ENCODE assay signal across 10 cellular contexts in genomic region chr5:14173419-14174234, GRCh38. TPM values are rescaled to one million over a fixed set of nuclear protein-coding genes. Genes with fewer than 3 reads are reported as not detected.
DNase-seq lines count a peak whose midpoint lies in the region; ATAC-seq and TF ChIP-seq lines count a peak whose summit lies in the region.
"Had no signal": no experiment of that assay in that cellular context is flagged by ENCODE, and none has a peak within 500 bp of the region (broad histone marks: within the 10 kb centered on the region; RNA-seq: fewer than 3 reads in every experiment).

No MANE protein-coding gene starts in this region.

- no peak for TF ChIP-seq CTCF in brain (conservative IDR thresholded peaks at IDR 0.05)
- no peak for TF ChIP-seq CTCF in neural crest cell (conservative IDR thresholded peaks at IDR 0.05)

- no peaks in the 10 kb centered on the region for H3K9me3 ChIP-seq in CD8-positive, alpha-beta memory T cell (ENCODE audit: low read length)
- H3K9me3 ChIP-seq: gastrocnemius medialis, upper lobe of left lung had no signal

- CTCF ChIA-PET in CD8-positive, alpha-beta memory T cell (lab: Charles Lee), result no interaction called here

- H3K4me1 ChIP-seq in CD8-positive, alpha-beta memory T cell (ENCODE audit: insufficient read depth, low read length), result no peaks in the 10 kb centered on the region

- no peak overlapping the region for H3K27ac ChIP-seq in CD8-positive, alpha-beta memory T cell (ENCODE audit: low read depth, low read length)
- H3K27ac ChIP-seq: gastrocnemius medialis had no signal

- H3K27me3 Mint-ChIP-seq in brain (no peaks in the 10 kb centered on the region), neural crest cell (ENCODE audit: low read depth) (no peaks in the 10 kb centered on the region)
- H3K27me3 Mint-ChIP-seq in CD8-positive, alpha-beta memory T cell, result peaks cover 0 to 24% of the 10 kb centered on the region in 2 donors

- H3K4me3 Mint-ChIP-seq in brain (peak overlapping the region in 3 of 5 experiments; percentile 17 to 43 (median 40)), neural crest cell (no peak overlapping the region)
- no peak overlapping the region for H3K4me3 Mint-ChIP-seq in CD8-positive, alpha-beta memory T cell

- peak; percentile 3 for ATAC-seq in GM18861 (IDR thresholded peaks at IDR 0.05; ENCODE audit: unreplicated experiment)
- ATAC-seq in HG02870 (IDR thresholded peaks at IDR 0.05; ENCODE audit: unreplicated experiment), result peak; percentile 2
- ATAC-seq: gastrocnemius medialis had no signal

- no peak overlapping the region for H3K4me3 ChIP-seq in CD8-positive, alpha-beta memory T cell (ENCODE audit: low read length)
- H3K4me3 ChIP-seq: gastrocnemius medialis, upper lobe of left lung had no signal

- peaks cover 81% of the 10 kb centered on the region for H3K4me1 Mint-ChIP-seq in brain
- peaks cover 64% of the 10 kb centered on the region for H3K4me1 Mint-ChIP-seq in neural crest cell
- H3K4me1 Mint-ChIP-seq in CD8-positive, alpha-beta memory T cell, result peaks cover 0 to under 1% (median 0%) of the 10 kb centered on the region in 3 donors

- H3K27ac Mint-ChIP-seq in brain (peak overlapping the region in 4 of 5 experiments; percentile 10 to 87 (median 66)), neural crest cell (ENCODE audit: unreplicated experiment) (peak overlapping the region; percentile 9)
- no peak overlapping the region for H3K27ac Mint-ChIP-seq in CD8-positive, alpha-beta memory T cell

- H3K27me3 ChIP-seq in CD8-positive, alpha-beta memory T cell (ENCODE audit: insufficient read depth, low read length, poor library complexity, severe bottlenecking), result peaks cover 3% of the 10 kb centered on the region
- H3K27me3 ChIP-seq: gastrocnemius medialis, upper lobe of left lung had no signal

- POLR2A ChIA-PET in CD8-positive, alpha-beta memory T cell (lab: Charles Lee), result no interaction called here

- H3K9me3 Mint-ChIP-seq in brain (no peaks in the 10 kb centered on the region), neural crest cell (no peaks in the 10 kb centered on the region)
- H3K9me3 Mint-ChIP-seq in CD8-positive, alpha-beta memory T cell, result peaks cover 0 to 2% (median 0%) of the 10 kb centered on the region in 5 donors

- DNase-seq in neural crest cell (ENCODE audit: low read depth, low spot score) (no peak), NCI-H345 treated with DMSO at 0.1 percent for 48 hours (lab: John Stamatoyannopoulos, UW; ENCODE audit: unreplicated experiment) (no peak), foreskin melanocyte (no peak)
- no peak for DNase-seq in CD8-positive, alpha-beta memory T cell
- no peak for DNase-seq in activated CD8-positive, alpha-beta memory T cell treated with anti-CD3 and anti-CD28 coated beads for 24 hours
- DNase-seq: gastrocnemius medialis, upper lobe of left lung had no signal

- H3K36me3 ChIP-seq in CD8-positive, alpha-beta memory T cell (ENCODE audit: insufficient read depth, low read length), result no peaks in the 10 kb centered on the region
- H3K36me3 ChIP-seq: gastrocnemius medialis, upper lobe of left lung had no signal

- H3K36me3 Mint-ChIP-seq in brain, result no peaks in the 10 kb centered on the region
- H3K36me3 Mint-ChIP-seq in neural crest cell (ENCODE audit: low read depth), result peaks cover 1% of the 10 kb centered on the region
- H3K36me3 Mint-ChIP-seq in CD8-positive, alpha-beta memory T cell, result no peaks in the 10 kb centered on the region

RNA-seq across cellular contexts. Expression of gene TRIO, which starts 30.5 kb away (rescaled TPM):
- 47.4 TPM for polyA plus RNA-seq in brain (ENCODE audit: insufficient read depth, low read depth, low replicate concordance)
- total RNA-seq in neural crest cell, result 124 and 134 TPM in 2 replicates
- total RNA-seq in CD8-positive, alpha-beta memory T cell, result 1 to 10 TPM; 4.2 to 4.4 TPM
- 0.89 TPM for polyA plus RNA-seq in CD8-positive, alpha-beta memory T cell

Comparison
In these comparisons a context has a peak if more than half of its experiments do, and no peak if none do; other contexts are left out.
1. H3K27ac Mint-ChIP-seq: peak in brain (4 of 5) and neural crest cell (single experiment); none in CD8-positive, alpha-beta memory T cell (0 of 8).
2. H3K4me3 Mint-ChIP-seq: peak in brain (3 of 5); none in neural crest cell (single experiment) and CD8-positive, alpha-beta memory T cell (0 of 7).
3. RNA of gene TRIO, which starts 30.5 kb away (total RNA-seq): 124 to 134 TPM in neural crest cell; 4.2 to 4.4 TPM in CD8-positive, alpha-beta memory T cell; every median in the first group is over 10 times any median in the second.